ENCODE assay signal across 8 cellular contexts in the genomic region with DNA sequence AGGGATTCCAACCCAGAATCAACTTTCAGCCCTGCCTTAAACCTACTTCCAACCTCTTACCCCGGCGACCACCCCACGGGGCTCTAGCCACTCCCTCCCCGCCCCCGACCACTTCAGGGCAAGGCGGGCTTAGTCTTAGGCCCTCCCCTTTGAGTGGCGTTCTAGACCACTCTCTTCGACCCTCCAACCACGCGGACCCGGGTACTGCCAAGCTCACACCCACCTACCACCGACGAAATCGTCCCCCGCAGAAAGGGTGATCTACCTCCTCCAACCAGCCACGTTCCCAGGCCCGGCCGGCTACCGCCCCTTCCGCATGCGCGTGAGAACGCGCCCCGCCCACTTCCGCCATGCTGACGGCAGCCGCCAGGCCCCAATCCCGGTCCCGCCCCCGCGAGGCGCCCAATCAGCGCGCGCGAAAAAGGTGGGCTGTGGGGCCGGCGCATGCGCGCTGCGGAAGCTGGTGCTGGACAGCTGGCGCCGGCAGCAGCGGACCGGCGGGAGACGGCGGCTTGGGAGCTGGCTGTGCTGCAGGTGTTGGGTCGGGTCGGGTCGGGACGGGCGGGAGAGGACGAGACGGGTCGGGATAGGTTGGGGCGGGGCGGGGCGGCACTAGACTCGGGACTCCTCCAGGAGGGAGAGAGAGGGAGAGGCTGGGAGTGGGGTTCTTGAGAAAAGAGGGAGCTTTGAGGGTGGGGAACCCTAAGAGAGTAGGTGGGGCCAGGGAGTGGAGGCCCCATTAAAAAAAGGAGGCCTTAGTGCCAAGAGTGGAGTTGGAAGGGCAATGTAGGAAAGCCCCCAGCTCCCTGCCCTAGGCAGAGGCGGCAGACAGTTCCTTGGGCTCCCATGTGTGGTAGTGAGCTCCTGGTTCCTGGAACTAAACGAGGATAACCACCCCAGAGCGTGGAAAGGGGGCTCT. TPM values are rescaled to one million over a fixed set of nuclear protein-coding genes. Genes with fewer than 3 reads are reported as not detected.
A peak's percentile ranks its signal among the peaks of the same experiment; 100 is the strongest.
DNase-seq lines count a peak whose midpoint lies in the region; ATAC-seq, FAIRE-seq and TF ChIP-seq lines count a peak whose summit lies in the region.

A gene with protein sequence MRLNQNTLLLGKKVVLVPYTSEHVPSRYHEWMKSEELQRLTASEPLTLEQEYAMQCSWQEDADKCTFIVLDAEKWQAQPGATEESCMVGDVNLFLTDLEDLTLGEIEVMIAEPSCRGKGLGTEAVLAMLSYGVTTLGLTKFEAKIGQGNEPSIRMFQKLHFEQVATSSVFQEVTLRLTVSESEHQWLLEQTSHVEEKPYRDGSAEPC (minus strand): TSS at position 302 of the 919 bp plus-strand sequence. CDS start 647 bp downstream, outside the sequence.

- H3K9me3 Mint-ChIP-seq in WTC11 = no peaks in the 10 kb centered on the region
- H3K9me3 Mint-ChIP-seq in immature natural killer cell = no peaks in the 10 kb centered on the region

- H3K27ac Mint-ChIP-seq in WTC11 = peak within 1 kb of the TSS; percentile 97
- peak within 1 kb of the TSS; percentile 91 to 96 (median 94) for H3K27ac Mint-ChIP-seq in immature natural killer cell

- H3K36me3 Mint-ChIP-seq in WTC11 (peaks cover 26% of the 10 kb centered on the region), immature natural killer cell (no peaks in the 10 kb centered on the region)

- no peak for FAIRE-seq in bronchial epithelial cell (lab: Jason Lieb, UNC)

- H3K4me3 ChIP-seq in AG04449 (ENCODE audit: low read depth, low read length) = peak within 1 kb of the TSS; percentile 98
- peak within 1 kb of the TSS; percentile 85 for H3K4me3 ChIP-seq in bronchial epithelial cell (ENCODE audit: low read depth, low read length)

- POLR2A ChIA-PET in AG04449 (lab: Yijun Ruan, JAX) (interaction anchor here (0.6 to 1.8 kb wide), 9 partner anchors 8 to 429 kb away, joined by 3 to 6 read pairs (median 4); a partner anchor contains a TSS), WTC11 (lab: Charles Lee) (interaction anchor here (0.6 to 2.2 kb wide), 8 partner anchors 17 to 119 kb away, joined by 3 to 14 read pairs (median 4); a partner anchor contains a TSS)

- no peaks in the 10 kb centered on the region for H3K27me3 ChIP-seq in bronchial epithelial cell (ENCODE audit: control insufficient read depth, insufficient read depth, low read length)

- peaks cover 24% of the 10 kb centered on the region for H3K36me3 ChIP-seq in bronchial epithelial cell (ENCODE audit: control insufficient read depth, insufficient read depth, low read length)

- H3K4me3 Mint-ChIP-seq in WTC11 (peak within 1 kb of the TSS; percentile 91), immature natural killer cell (peak within 1 kb of the TSS; percentile 93 to 98 (median 98))

- no peak for TF ChIP-seq CTCF in AG04449 (IDR thresholded peaks at IDR 0.05; ENCODE audit: insufficient read depth, low read length, missing control alignments)
- no peak for TF ChIP-seq CTCF in WTC11 (IDR thresholded peaks at IDR 0.05)
- TF ChIP-seq CTCF in bronchial epithelial cell (IDR thresholded peaks at IDR 0.05; ENCODE audit: insufficient read depth, low read length, severe bottlenecking) = no peak

- DNase-seq in AG04449 (ENCODE audit: low read depth, low spot score) (peak; percentile 34), NCI-H226 (peak; percentile 89), WTC11 (ENCODE audit: low spot score) (peak; percentile 99), bronchial epithelial cell (ENCODE audit: low read depth) (peak; percentile 85), immature natural killer cell (peak; percentile 99), smooth muscle cell of the brain vasculature (ENCODE audit: low read depth, low spot score) (peak; percentile 88)

- ATAC-seq in GM18907 (IDR thresholded peaks at IDR 0.05; ENCODE audit: unreplicated experiment) (peak; percentile 73), HG03175 (IDR thresholded peaks at IDR 0.05; ENCODE audit: unreplicated experiment) (peak; percentile 68), WTC11 (peak; percentile 96)

- CTCF ChIA-PET in AG04449 (lab: Yijun Ruan, JAX) = interaction anchor here (1.0 to 11.5 kb wide), 10 partner anchors 10 to 182 kb away, joined by 3 to 159 read pairs (median 4); no protein-coding TSS in a partner anchor
- CTCF ChIA-PET in WTC11 (lab: Charles Lee) = interaction anchor here (0.6 to 12.0 kb wide), 20 partner anchors 9 to 259 kb away, joined by 3 to 262 read pairs (median 6); a partner anchor contains a TSS

- H3K4me1 Mint-ChIP-seq in WTC11 (peaks cover 15% of the 10 kb centered on the region), immature natural killer cell (peaks cover 68 to 78% of the 10 kb centered on the region in 2 donors)

- no peaks in the 10 kb centered on the region for H3K27me3 Mint-ChIP-seq in WTC11 (ENCODE audit: low read depth)
- H3K27me3 Mint-ChIP-seq in immature natural killer cell (ENCODE audit: low read depth in 3 of 3) = peaks cover 7 to 13% (median 10%) of the 10 kb centered on the region in 3 donors

TF ChIP-seq in WTC11, 78 proteins besides CTCF, POLR2A, EP300 and RAD21 (continues in another document):
- TF ChIP-seq CBFB (CRISPR knock-in tag; IDR thresholded peaks at IDR 0.05; ENCODE audit: low read depth) (0 out of 2 replicates have a peak, but pooled peaks have one; percentile 39), ESRRA (CRISPR knock-in tag; IDR thresholded peaks at IDR 0.05; ENCODE audit: borderline replicate concordance) (peak; percentile 66; the same call in 1 of the 2 replicates), ETV6 (CRISPR knock-in tag; IDR thresholded peaks at IDR 0.05) (peak; percentile 44; the same call in 1 of the 2 replicates), CREB1 (CRISPR knock-in tag; IDR thresholded peaks at IDR 0.05) (0 out of 2 replicates have a peak, but pooled peaks have one; percentile 17), ZNF219 (CRISPR knock-in tag; IDR thresholded peaks at IDR 0.05; ENCODE audit: borderline replicate concordance) (no peak), FOXP1 (CRISPR knock-in tag; IDR thresholded peaks at IDR 0.05; ENCODE audit: borderline replicate concordance) (0 out of 2 replicates have a peak, but pooled peaks have one; percentile 5)
- TF ChIP-seq, protein P1, sequence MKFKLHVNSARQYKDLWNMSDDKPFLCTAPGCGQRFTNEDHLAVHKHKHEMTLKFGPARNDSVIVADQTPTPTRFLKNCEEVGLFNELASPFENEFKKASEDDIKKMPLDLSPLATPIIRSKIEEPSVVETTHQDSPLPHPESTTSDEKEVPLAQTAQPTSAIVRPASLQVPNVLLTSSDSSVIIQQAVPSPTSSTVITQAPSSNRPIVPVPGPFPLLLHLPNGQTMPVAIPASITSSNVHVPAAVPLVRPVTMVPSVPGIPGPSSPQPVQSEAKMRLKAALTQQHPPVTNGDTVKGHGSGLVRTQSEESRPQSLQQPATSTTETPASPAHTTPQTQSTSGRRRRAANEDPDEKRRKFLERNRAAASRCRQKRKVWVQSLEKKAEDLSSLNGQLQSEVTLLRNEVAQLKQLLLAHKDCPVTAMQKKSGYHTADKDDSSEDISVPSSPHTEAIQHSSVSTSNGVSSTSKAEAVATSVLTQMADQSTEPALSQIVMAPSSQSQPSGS (CRISPR knock-in tag; IDR thresholded peaks at IDR 0.05; ENCODE audit: borderline replicate concordance, low read depth) = no peak
- TF ChIP-seq, protein P2, sequence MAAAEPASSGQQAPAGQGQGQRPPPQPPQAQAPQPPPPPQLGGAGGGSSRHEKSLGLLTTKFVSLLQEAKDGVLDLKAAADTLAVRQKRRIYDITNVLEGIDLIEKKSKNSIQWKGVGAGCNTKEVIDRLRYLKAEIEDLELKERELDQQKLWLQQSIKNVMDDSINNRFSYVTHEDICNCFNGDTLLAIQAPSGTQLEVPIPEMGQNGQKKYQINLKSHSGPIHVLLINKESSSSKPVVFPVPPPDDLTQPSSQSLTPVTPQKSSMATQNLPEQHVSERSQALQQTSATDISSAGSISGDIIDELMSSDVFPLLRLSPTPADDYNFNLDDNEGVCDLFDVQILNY (CRISPR knock-in tag; IDR thresholded peaks at IDR 0.05) = peak; percentile 96
- TF ChIP-seq, protein P3, sequence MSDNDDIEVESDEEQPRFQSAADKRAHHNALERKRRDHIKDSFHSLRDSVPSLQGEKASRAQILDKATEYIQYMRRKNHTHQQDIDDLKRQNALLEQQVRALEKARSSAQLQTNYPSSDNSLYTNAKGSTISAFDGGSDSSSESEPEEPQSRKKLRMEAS (CRISPR knock-in tag; IDR thresholded peaks at IDR 0.05) = peak; percentile 89
- TF ChIP-seq, protein P4, sequence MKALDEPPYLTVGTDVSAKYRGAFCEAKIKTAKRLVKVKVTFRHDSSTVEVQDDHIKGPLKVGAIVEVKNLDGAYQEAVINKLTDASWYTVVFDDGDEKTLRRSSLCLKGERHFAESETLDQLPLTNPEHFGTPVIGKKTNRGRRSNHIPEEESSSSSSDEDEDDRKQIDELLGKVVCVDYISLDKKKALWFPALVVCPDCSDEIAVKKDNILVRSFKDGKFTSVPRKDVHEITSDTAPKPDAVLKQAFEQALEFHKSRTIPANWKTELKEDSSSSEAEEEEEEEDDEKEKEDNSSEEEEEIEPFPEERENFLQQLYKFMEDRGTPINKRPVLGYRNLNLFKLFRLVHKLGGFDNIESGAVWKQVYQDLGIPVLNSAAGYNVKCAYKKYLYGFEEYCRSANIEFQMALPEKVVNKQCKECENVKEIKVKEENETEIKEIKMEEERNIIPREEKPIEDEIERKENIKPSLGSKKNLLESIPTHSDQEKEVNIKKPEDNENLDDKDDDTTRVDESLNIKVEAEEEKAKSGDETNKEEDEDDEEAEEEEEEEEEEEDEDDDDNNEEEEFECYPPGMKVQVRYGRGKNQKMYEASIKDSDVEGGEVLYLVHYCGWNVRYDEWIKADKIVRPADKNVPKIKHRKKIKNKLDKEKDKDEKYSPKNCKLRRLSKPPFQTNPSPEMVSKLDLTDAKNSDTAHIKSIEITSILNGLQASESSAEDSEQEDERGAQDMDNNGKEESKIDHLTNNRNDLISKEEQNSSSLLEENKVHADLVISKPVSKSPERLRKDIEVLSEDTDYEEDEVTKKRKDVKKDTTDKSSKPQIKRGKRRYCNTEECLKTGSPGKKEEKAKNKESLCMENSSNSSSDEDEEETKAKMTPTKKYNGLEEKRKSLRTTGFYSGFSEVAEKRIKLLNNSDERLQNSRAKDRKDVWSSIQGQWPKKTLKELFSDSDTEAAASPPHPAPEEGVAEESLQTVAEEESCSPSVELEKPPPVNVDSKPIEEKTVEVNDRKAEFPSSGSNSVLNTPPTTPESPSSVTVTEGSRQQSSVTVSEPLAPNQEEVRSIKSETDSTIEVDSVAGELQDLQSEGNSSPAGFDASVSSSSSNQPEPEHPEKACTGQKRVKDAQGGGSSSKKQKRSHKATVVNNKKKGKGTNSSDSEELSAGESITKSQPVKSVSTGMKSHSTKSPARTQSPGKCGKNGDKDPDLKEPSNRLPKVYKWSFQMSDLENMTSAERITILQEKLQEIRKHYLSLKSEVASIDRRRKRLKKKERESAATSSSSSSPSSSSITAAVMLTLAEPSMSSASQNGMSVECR (CRISPR knock-in tag; IDR thresholded peaks at IDR 0.05; ENCODE audit: borderline replicate concordance) = 0 out of 2 replicates have a peak, but pooled peaks have one; percentile 52

RNA-seq across cellular contexts. Expression of the gene that starts here (rescaled TPM):
- total RNA-seq in WTC11 (2021) (66.0 to 71.2 TPM (median 67.1 TPM) in 3 replicates), bronchial epithelial cell (35.8 and 64.5 TPM in 2 replicates)
- 10 to 100 TPM in 1 of 3 donors, 1 to 10 TPM in 2; 4.3 to 11.2 (median 6.3) TPM for polyA plus RNA-seq in immature natural killer cell

Comparison
In these comparisons a context has a peak if more than half of its experiments do, and no peak if none do; other contexts are left out.
1. Peak in every context shown above with its lines: DNase-seq, ATAC-seq and H3K4me3 ChIP-seq.
2. DNase-seq: peak in every context shown above with its lines; median percentile 99 in WTC11; 99 in immature natural killer cell; 89 in NCI-H226; 88 in smooth muscle cell of the brain vasculature; 85 in bronchial epithelial cell; 34 in AG04449.